Comparison of ENCODE assay signal across 19 cellular contexts in genomic region chr2:1482981-1483380, GRCh38.
"Had no signal": no experiment of that assay in that cellular context is flagged by ENCODE, and none has a peak within 500 bp of the region (broad histone marks: within the 10 kb centered on the region; RNA-seq: fewer than 3 reads in every experiment).

No MANE protein-coding gene starts in this region.

- H3K4me1 Mint-ChIP-seq: immature natural killer cell; memory B cell; stimulated activated effector memory CD8-positive, alpha-beta T cell treated with anti-CD3 and anti-CD28 coated beads, Interleukin-12 subunit alpha, Interleukin-12 subunit beta, amount 100 ng/mL, for 72 hours had no signal

- H3K27ac Mint-ChIP-seq: effector memory CD8-positive, alpha-beta T cell; immature natural killer cell; natural killer cell treated with Interleukin-12 subunit alpha and Interleukin-12 subunit beta and Interleukin-15 and Interleukin-18, amount 100 ng/mL, for 72 hours; stimulated activated effector memory CD8-positive, alpha-beta T cell treated with anti-CD3 and anti-CD28 coated beads, Interleukin-12 subunit alpha, Interleukin-12 subunit beta, amount 100 ng/mL, for 72 hours had no signal

- H3K4me3 ChIP-seq: lung, prostate gland, right atrium auricular region, smooth muscle cell, stomach, thyroid gland had no signal

- H3K9me3 Mint-ChIP-seq: effector memory CD8-positive, alpha-beta T cell; immature natural killer cell; memory B cell; natural killer cell treated with Interleukin-12 subunit alpha and Interleukin-12 subunit beta and Interleukin-15 and Interleukin-18, amount 100 ng/mL, for 72 hours; neural crest cell; stimulated activated effector memory CD8-positive, alpha-beta T cell treated with anti-CD3 and anti-CD28 coated beads, Interleukin-12 subunit alpha, Interleukin-12 subunit beta, amount 100 ng/mL, for 72 hours had no signal

- H3K36me3 Mint-ChIP-seq: immature natural killer cell; memory B cell; natural killer cell treated with Interleukin-12 subunit alpha and Interleukin-12 subunit beta and Interleukin-15 and Interleukin-18, amount 100 ng/mL, for 72 hours had no signal

- H3K27ac ChIP-seq: prostate gland, right atrium auricular region, stomach, thyroid gland had no signal

- H3K27me3 ChIP-seq: right atrium auricular region, stomach, thyroid gland had no signal

- H3K4me1 ChIP-seq: prostate gland, right atrium auricular region, stomach, thyroid gland had no signal

- H3K9me3 ChIP-seq: prostate gland, right atrium auricular region, stomach, thyroid gland had no signal

- H3K4me3 Mint-ChIP-seq: effector memory CD8-positive, alpha-beta T cell; immature natural killer cell; memory B cell; natural killer cell treated with Interleukin-12 subunit alpha and Interleukin-12 subunit beta and Interleukin-15 and Interleukin-18, amount 100 ng/mL, for 72 hours; neural crest cell; stimulated activated effector memory CD8-positive, alpha-beta T cell treated with anti-CD3 and anti-CD28 coated beads, Interleukin-12 subunit alpha, Interleukin-12 subunit beta, amount 100 ng/mL, for 72 hours had no signal

- H3K27me3 Mint-ChIP-seq: memory B cell; natural killer cell treated with Interleukin-12 subunit alpha and Interleukin-12 subunit beta and Interleukin-15 and Interleukin-18, amount 100 ng/mL, for 72 hours had no signal

- H3K36me3 ChIP-seq: prostate gland, right atrium auricular region, stomach had no signal

- H3K4me2 ChIP-seq: smooth muscle cell had no signal

- DNase-seq: cortex of kidney; effector memory CD8-positive, alpha-beta T cell; hypothalamus; immature natural killer cell; stimulated activated CD4-positive, alpha-beta T cell treated with anti-CD3 and anti-CD28 coated beads, Interleukin-2, amount 100 ng/mL, for 24 hours; stimulated activated CD4-positive, alpha-beta T cell treated with anti-CD3 and anti-CD28 coated beads, Interleukin-4, amount 100 ng/mL, for 24 hours; stimulated activated naive CD4-positive, alpha-beta T cell treated with Interleukin-2 at 50 U/mL for 16 hours; stomach; thyroid gland; trophoblast cell had no signal

- ATAC-seq: effector memory CD8-positive, alpha-beta T cell; sciatic nerve; stimulated activated effector memory CD8-positive, alpha-beta T cell treated with anti-CD3 and anti-CD28 coated beads, Interleukin-12 subunit alpha, Interleukin-12 subunit beta, amount 100 ng/mL, for 72 hours had no signal
